ENCODE assay signal across 31 cellular contexts in genomic region chr5:10678236-10678635, GRCh38.
DNase-seq lines count a peak whose midpoint lies in the region; ATAC-seq and TF ChIP-seq lines count a peak whose summit lies in the region.
"Had no signal": no experiment of that assay in that cellular context is flagged by ENCODE, and none has a peak within 500 bp of the region (broad histone marks: within the 10 kb centered on the region; RNA-seq: fewer than 3 reads in every experiment).

No MANE protein-coding gene starts in this region.

- H3K36me3 Mint-ChIP-seq in neural progenitor cell = peaks cover 27% of the 10 kb centered on the region
- peaks cover 38% of the 10 kb centered on the region for H3K36me3 Mint-ChIP-seq in activated CD8-positive, alpha-beta T cell treated with anti-CD3 and anti-CD28 coated beads, Interleukin-2, amount 10 ng/mL, durations not matched to agents 7 days and 5 days (ENCODE audit: low read depth)

- no peaks in the 10 kb centered on the region for H3K79me2 ChIP-seq in neural progenitor cell (ENCODE audit: low read depth)

- no peak for ATAC-seq in activated CD8-positive, alpha-beta T cell treated with anti-CD3 and anti-CD28 coated beads, Interleukin-2, amount 10 ng/mL, durations not matched to agents 7 days and 5 days
- ATAC-seq: HCT116, K562, mucosa of descending colon, Panc1, sciatic nerve had no signal

- no peak overlapping the region for H2AFZ ChIP-seq in neural progenitor cell (replicated peaks)

- no peak overlapping the region for H3K4me3 ChIP-seq in neural progenitor cell
- H3K4me3 ChIP-seq: dorsolateral prefrontal cortex, K562, lung, mucosa of descending colon had no signal

- H3F3A ChIP-seq in neural progenitor cell (ENCODE audit: low read depth) = no peaks in the 10 kb centered on the region

- H3K4me3 Mint-ChIP-seq in neural progenitor cell = no peak overlapping the region
- no peak overlapping the region for H3K4me3 Mint-ChIP-seq in activated CD8-positive, alpha-beta T cell treated with anti-CD3 and anti-CD28 coated beads, Interleukin-2, amount 10 ng/mL, durations not matched to agents 7 days and 5 days
- H3K4me3 Mint-ChIP-seq: activated naive CD4-positive, alpha-beta T cell treated with anti-CD3 and anti-CD28 coated beads, Interleukin-2, amount 10 ng/mL, durations not matched to agents 7 days and 5 days; activated T-helper 1 cell treated with anti-CD3 and anti-CD28 coated beads, Interleukin-12 subunit alpha, Interleukin-12 subunit beta, Interleukin-2, Interleukin-4 antibody, amounts not matched to agents 30 ng/mL and 10 ng/mL and 1 ng/mL, durations not matched to agents 14 hours and 24 hours and 36 hours; CD4-positive, alpha-beta T cell; neural crest cell had no signal

- POLR2A ChIA-PET in activated CD8-positive, alpha-beta T cell treated with anti-CD3 and anti-CD28 coated beads, Interleukin-2, amount 10 ng/mL, durations not matched to agents 7 days and 5 days (lab: Charles Lee) = no interaction called here

- H3K27ac Mint-ChIP-seq in neural progenitor cell = no peak overlapping the region
- H3K27ac Mint-ChIP-seq in activated CD8-positive, alpha-beta T cell treated with anti-CD3 and anti-CD28 coated beads, Interleukin-2, amount 10 ng/mL, durations not matched to agents 7 days and 5 days = no peak overlapping the region
- H3K27ac Mint-ChIP-seq: activated naive CD4-positive, alpha-beta T cell treated with anti-CD3 and anti-CD28 coated beads, Interleukin-2, amount 10 ng/mL, durations not matched to agents 7 days and 5 days; activated T-helper 1 cell treated with anti-CD3 and anti-CD28 coated beads, Interleukin-12 subunit alpha, Interleukin-12 subunit beta, Interleukin-2, Interleukin-4 antibody, amounts not matched to agents 30 ng/mL and 10 ng/mL and 1 ng/mL, durations not matched to agents 14 hours and 24 hours and 36 hours; CD4-positive, alpha-beta T cell had no signal

- no peaks in the 10 kb centered on the region for H4K20me1 ChIP-seq in neural progenitor cell (ENCODE audit: low read depth)

- H3K4me1 ChIP-seq in neural progenitor cell = no peaks in the 10 kb centered on the region

- H3K9me3 Mint-ChIP-seq in neural progenitor cell = peaks cover 2% of the 10 kb centered on the region
- H3K9me3 Mint-ChIP-seq in activated CD8-positive, alpha-beta T cell treated with anti-CD3 and anti-CD28 coated beads, Interleukin-2, amount 10 ng/mL, durations not matched to agents 7 days and 5 days (ENCODE audit: insufficient read depth) = no peaks in the 10 kb centered on the region
- H3K9me3 Mint-ChIP-seq: activated T-helper 1 cell treated with anti-CD3 and anti-CD28 coated beads, Interleukin-12 subunit alpha, Interleukin-12 subunit beta, Interleukin-2, Interleukin-4 antibody, amounts not matched to agents 30 ng/mL and 10 ng/mL and 1 ng/mL, durations not matched to agents 14 hours and 24 hours and 36 hours had no signal

- DNase-seq in Caki2 (ENCODE audit: low read depth) (peak; percentile 28), HK-2 (ENCODE audit: unreplicated experiment) (peak; percentile 58), astrocyte of the hippocampus (ENCODE audit: low read depth, low spot score) (peak; percentile 94), myocyte (ENCODE audit: low read depth) (peak; percentile 97), neural progenitor cell (ENCODE audit: low spot score) (no peak), GM10266 (ENCODE audit: extremely low spot score) (no peak), SKM-1 treated with dmso at 0.1 percent for 144 hours (lab: John Stamatoyannopoulos, UW; ENCODE audit: unreplicated experiment) (no peak)
- DNase-seq in activated CD8-positive, alpha-beta T cell treated with anti-CD3 and anti-CD28 coated beads, Interleukin-2, amount 10 ng/mL, durations not matched to agents 7 days and 5 days = no peak
- DNase-seq: activated CD4-positive, CD25-positive, alpha-beta regulatory T cell; activated naive CD4-positive, alpha-beta T cell treated with anti-CD3 and anti-CD28 coated beads, Interleukin-2, amount 10 ng/mL, durations not matched to agents 7 days and 5 days; amygdala; CD4-positive, alpha-beta T cell; central memory CD4-positive, alpha-beta T cell; DMS 273 treated with DMSO at 0.1 percent for 48 hours; glutamatergic neuron; kidney; MM.1S; mucosa of descending colon; NCI-H1417; NCI-H2081; NCI-H2227 treated with DMSO at 0.1 percent for 48 hours; NCI-H526 treated with DMSO at 0.1 percent for 48 hours; stimulated activated naive CD4-positive, alpha-beta T cell had no signal

- H3K27me3 Mint-ChIP-seq in neural progenitor cell (ENCODE audit: insufficient read depth, low read depth) = peaks cover 2% of the 10 kb centered on the region
- H3K27me3 Mint-ChIP-seq in activated CD8-positive, alpha-beta T cell treated with anti-CD3 and anti-CD28 coated beads, Interleukin-2, amount 10 ng/mL, durations not matched to agents 7 days and 5 days (ENCODE audit: low read depth) = no peaks in the 10 kb centered on the region
- H3K27me3 Mint-ChIP-seq: CD4-positive, alpha-beta T cell had no signal

- TF ChIP-seq CTCF in neural progenitor cell (IDR thresholded peaks at IDR 0.05) = no peak
- TF ChIP-seq CTCF in GM10266 (IDR thresholded peaks at IDR 0.05; ENCODE audit: control insufficient read depth, insufficient read depth, low read depth, missing control alignments) = no peak

- H3K9ac ChIP-seq in neural progenitor cell = no peak overlapping the region

- no peaks in the 10 kb centered on the region for H3K4me1 Mint-ChIP-seq in neural progenitor cell
- H3K4me1 Mint-ChIP-seq in activated CD8-positive, alpha-beta T cell treated with anti-CD3 and anti-CD28 coated beads, Interleukin-2, amount 10 ng/mL, durations not matched to agents 7 days and 5 days (ENCODE audit: low read depth) = no peaks in the 10 kb centered on the region
- H3K4me1 Mint-ChIP-seq: activated naive CD4-positive, alpha-beta T cell treated with anti-CD3 and anti-CD28 coated beads, Interleukin-2, amount 10 ng/mL, durations not matched to agents 7 days and 5 days; neural crest cell had no signal

- CTCF ChIA-PET in activated CD8-positive, alpha-beta T cell treated with anti-CD3 and anti-CD28 coated beads, Interleukin-2, amount 10 ng/mL, durations not matched to agents 7 days and 5 days (lab: Charles Lee) = no interaction called here

- H3K27ac ChIP-seq in neural progenitor cell = no peak overlapping the region
- H3K27ac ChIP-seq: dorsolateral prefrontal cortex had no signal

- H3K4me2 ChIP-seq in neural progenitor cell = no peak overlapping the region

- H3K9me3 ChIP-seq in neural progenitor cell (ENCODE audit: low read depth) = no peaks in the 10 kb centered on the region
- H3K9me3 ChIP-seq: mucosa of descending colon had no signal

- no peaks in the 10 kb centered on the region for H3K36me3 ChIP-seq in neural progenitor cell

- H3K27me3 ChIP-seq in neural progenitor cell = no peaks in the 10 kb centered on the region
- H3K27me3 ChIP-seq: dorsolateral prefrontal cortex had no signal

- in situ Hi-C loops in Caki2 (cut with HindIII; ENCODE audit: low pct_unique_long_range_greater_than_20kb, low sequenced_read_pairs) = no loop called here

Comparison
In these comparisons a context has a peak if more than half of its experiments do, and no peak if none do; other contexts are left out.
1. DNase-seq: peak in Caki2 (single experiment), HK-2 (single experiment), astrocyte of the hippocampus (single experiment) and myocyte (single experiment); none in neural progenitor cell (single experiment), activated CD8-positive, alpha-beta T cell treated with anti-CD3 and anti-CD28 coated beads, Interleukin-2, amount 10 ng/mL, durations not matched to agents 7 days and 5 days (single experiment), GM10266 (single experiment) and SKM-1 treated with dmso at 0.1 percent for 144 hours (single experiment).